Comparison of ENCODE assay signal across 8 cellular contexts in genomic region chr11:47248664-47249377, GRCh38. TPM values are rescaled to one million over a fixed set of nuclear protein-coding genes. Genes with fewer than 3 reads are reported as not detected.
DNase-seq lines count a peak whose midpoint lies in the region; ATAC-seq and TF ChIP-seq lines count a peak whose summit lies in the region.

Gene ACP2 (minus strand): TSS chr11:47248814. CDS start chr11:47248789, 25 bp downstream.

- peaks cover 19% of the 10 kb centered on the region for H3K4me1 ChIP-seq in CD4-positive, CD25-positive, alpha-beta regulatory T cell (ENCODE audit: control insufficient read depth, insufficient read depth, low read length, poor library complexity, severe bottlenecking)
- peaks cover 4 to 19% of the 10 kb centered on the region in 2 donors for H3K4me1 ChIP-seq in lung (ENCODE audit: control insufficient read depth in 2 of 2, insufficient read depth in 2 of 2, low read length in 2 of 2)

- no peaks in the 10 kb centered on the region for H3K27me3 ChIP-seq in CD4-positive, CD25-positive, alpha-beta regulatory T cell (ENCODE audit: control insufficient read depth, insufficient read depth, low read length)
- H3K27me3 ChIP-seq in lung (ENCODE audit: control insufficient read depth, insufficient read depth) = no peaks in the 10 kb centered on the region

- peaks cover 0 to 39% (median 24%) of the 10 kb centered on the region in 4 donors for H3K4me1 Mint-ChIP-seq in CD4-positive, CD25-positive, alpha-beta regulatory T cell
- H3K4me1 Mint-ChIP-seq in activated CD4-positive, alpha-beta memory T cell treated with anti-CD3 and anti-CD28 coated beads, Interleukin-2, amount 10 ng/mL, durations not matched to agents 7 days and 5 days = peaks cover 25% of the 10 kb centered on the region

- H3K27ac Mint-ChIP-seq in CD4-positive, CD25-positive, alpha-beta regulatory T cell = peak within 1 kb of the TSS; percentile 97 to 98 (median 98)
- peak within 1 kb of the TSS; percentile 93 for H3K27ac Mint-ChIP-seq in activated CD4-positive, alpha-beta memory T cell treated with anti-CD3 and anti-CD28 coated beads, Interleukin-2, amount 10 ng/mL, durations not matched to agents 7 days and 5 days

- peaks cover 19% of the 10 kb centered on the region for H3K36me3 ChIP-seq in CD4-positive, CD25-positive, alpha-beta regulatory T cell (ENCODE audit: control insufficient read depth, insufficient read depth, low read length)
- H3K36me3 ChIP-seq in lung (ENCODE audit: control insufficient read depth in 2 of 2, insufficient read depth in 2 of 2, low read length in 2 of 2) = peaks cover 9 to 17% of the 10 kb centered on the region in 2 donors

- H3K27me3 Mint-ChIP-seq in CD4-positive, CD25-positive, alpha-beta regulatory T cell = peaks cover 4% of the 10 kb centered on the region
- H3K27me3 Mint-ChIP-seq in activated CD4-positive, alpha-beta memory T cell treated with anti-CD3 and anti-CD28 coated beads, Interleukin-2, amount 10 ng/mL, durations not matched to agents 7 days and 5 days = no peaks in the 10 kb centered on the region

- H3K9me3 ChIP-seq in CD4-positive, CD25-positive, alpha-beta regulatory T cell (ENCODE audit: control insufficient read depth in 2 of 2, low read length in 2 of 2) = no peaks in the 10 kb centered on the region
- H3K9me3 ChIP-seq in lung (ENCODE audit: control insufficient read depth in 2 of 2, insufficient read depth in 1 of 2, low read length in 1 of 2) = no peaks in the 10 kb centered on the region

- H3K9me3 Mint-ChIP-seq in CD4-positive, CD25-positive, alpha-beta regulatory T cell = peaks cover 0 to 1% (median 0%) of the 10 kb centered on the region in 7 donors
- H3K9me3 Mint-ChIP-seq in activated CD4-positive, alpha-beta memory T cell treated with anti-CD3 and anti-CD28 coated beads, Interleukin-2, amount 10 ng/mL, durations not matched to agents 7 days and 5 days = no peaks in the 10 kb centered on the region

- 0% methylated on average over 45 of the region's 45 CpGs for WGBS in lung, 2 donors

- ATAC-seq in CD4-positive, CD25-positive, alpha-beta regulatory T cell (ENCODE audit: low read depth in 2 of 2) = peak; percentile 94 to 95
- ATAC-seq in GM19328 (IDR thresholded peaks at IDR 0.05; ENCODE audit: unreplicated experiment) = peak; percentile 87
- ATAC-seq in HG03469 (IDR thresholded peaks at IDR 0.05; ENCODE audit: unreplicated experiment) = peak; percentile 81
- ATAC-seq in lung (ENCODE audit: insufficient read depth, low FRiP score) = peak; percentile 92

- POLR2A ChIA-PET in activated CD4-positive, alpha-beta memory T cell treated with anti-CD3 and anti-CD28 coated beads, Interleukin-2, amount 10 ng/mL, durations not matched to agents 7 days and 5 days (lab: Charles Lee) = interaction anchor here (0.6 to 4.0 kb wide), 22 partner anchors 10 to 688 kb away, joined by 3 to 90 read pairs (median 4); partner anchors contain the start of genes ARFGAP2, ARHGAP1, DDB2 and KBTBD4

- DNase-seq in CD4-positive, CD25-positive, alpha-beta regulatory T cell = peak; percentile 75 to 95 (median 89)
- peak; percentile 94 for DNase-seq in NCI-H748 (lab: John Stamatoyannopoulos, UW; ENCODE audit: unreplicated experiment)
- peak; percentile 90 for DNase-seq in activated CD4-positive, alpha-beta memory T cell treated with anti-CD3 and anti-CD28 coated beads, Interleukin-2, amount 10 ng/mL, durations not matched to agents 7 days and 5 days
- peak; percentile 86 for DNase-seq in ecto neural progenitor cell (ENCODE audit: low spot score)
- peak; percentile 89 for DNase-seq in lung (ENCODE audit: low spot score)
- peak; percentile 75 to 83 (median 81) for DNase-seq in stimulated activated CD4-positive, alpha-beta T cell treated with anti-CD3 and anti-CD28 coated beads, TNF-alpha, amount 100 ng/mL, for 48 hours (ENCODE audit: low read depth in 3 of 3)

- H3K4me3 ChIP-seq in CD4-positive, CD25-positive, alpha-beta regulatory T cell (ENCODE audit: low read depth, low read length) = peak within 1 kb of the TSS; percentile 98
- H3K4me3 ChIP-seq in lung = peak within 1 kb of the TSS; percentile 92

- H3K27ac ChIP-seq in CD4-positive, CD25-positive, alpha-beta regulatory T cell (ENCODE audit: insufficient read depth, low read length, poor library complexity, severe bottlenecking) = peak within 1 kb of the TSS; percentile 75
- H3K27ac ChIP-seq in lung (ENCODE audit: low read depth in 1 of 2, low read length in 1 of 2) = peak within 1 kb of the TSS; percentile 76 to 94

- no peak for TF ChIP-seq CTCF in lung (IDR thresholded peaks at IDR 0.05; ENCODE audit: control extremely low read depth, extremely low read depth)

- H3K4me3 Mint-ChIP-seq in CD4-positive, CD25-positive, alpha-beta regulatory T cell = peak within 1 kb of the TSS; percentile 97 to 99 (median 99)
- H3K4me3 Mint-ChIP-seq in activated CD4-positive, alpha-beta memory T cell treated with anti-CD3 and anti-CD28 coated beads, Interleukin-2, amount 10 ng/mL, durations not matched to agents 7 days and 5 days = peak within 1 kb of the TSS; percentile 98

- peaks cover 7% of the 10 kb centered on the region for H3K36me3 Mint-ChIP-seq in CD4-positive, CD25-positive, alpha-beta regulatory T cell
- H3K36me3 Mint-ChIP-seq in activated CD4-positive, alpha-beta memory T cell treated with anti-CD3 and anti-CD28 coated beads, Interleukin-2, amount 10 ng/mL, durations not matched to agents 7 days and 5 days (ENCODE audit: low read depth) = peaks cover 14% of the 10 kb centered on the region

- CTCF ChIA-PET in activated CD4-positive, alpha-beta memory T cell treated with anti-CD3 and anti-CD28 coated beads, Interleukin-2, amount 10 ng/mL, durations not matched to agents 7 days and 5 days (lab: Charles Lee) = interaction anchor here (0.7 to 3.5 kb wide), 11 partner anchors 10 to 164 kb away, joined by 3 to 39 read pairs (median 8); partner anchors contain the start of genes DDB2 and NR1H3

RNA-seq across cellular contexts. Expression of gene ACP2, which starts in this region (rescaled TPM):
- 19.0 TPM for total RNA-seq in CD4-positive, CD25-positive, alpha-beta regulatory T cell
- 10 to 100 TPM; 16.3 to 27.7 (median 17.2) TPM for polyA plus RNA-seq in CD4-positive, CD25-positive, alpha-beta regulatory T cell
- total RNA-seq in activated CD4-positive, alpha-beta memory T cell treated with anti-CD3 and anti-CD28 coated beads, Interleukin-2, amount 10 ng/mL, durations not matched to agents 7 days and 5 days = 10 to 100 TPM; 26.6 to 27.1 TPM
- 10 to 100 TPM; 50.9 to 74.7 TPM for total RNA-seq in lung
- polyA plus RNA-seq in lung = 10 to 100 TPM; 40.6 to 70.8 TPM

Comparison
In these comparisons a context has a peak if more than half of its experiments do, and no peak if none do; other contexts are left out.
1. Peak in every context shown above with its lines: DNase-seq, ATAC-seq, H3K4me3 ChIP-seq and H3K27ac ChIP-seq.